1 cellular context compared by ENCODE assay signal in the genomic region with DNA sequence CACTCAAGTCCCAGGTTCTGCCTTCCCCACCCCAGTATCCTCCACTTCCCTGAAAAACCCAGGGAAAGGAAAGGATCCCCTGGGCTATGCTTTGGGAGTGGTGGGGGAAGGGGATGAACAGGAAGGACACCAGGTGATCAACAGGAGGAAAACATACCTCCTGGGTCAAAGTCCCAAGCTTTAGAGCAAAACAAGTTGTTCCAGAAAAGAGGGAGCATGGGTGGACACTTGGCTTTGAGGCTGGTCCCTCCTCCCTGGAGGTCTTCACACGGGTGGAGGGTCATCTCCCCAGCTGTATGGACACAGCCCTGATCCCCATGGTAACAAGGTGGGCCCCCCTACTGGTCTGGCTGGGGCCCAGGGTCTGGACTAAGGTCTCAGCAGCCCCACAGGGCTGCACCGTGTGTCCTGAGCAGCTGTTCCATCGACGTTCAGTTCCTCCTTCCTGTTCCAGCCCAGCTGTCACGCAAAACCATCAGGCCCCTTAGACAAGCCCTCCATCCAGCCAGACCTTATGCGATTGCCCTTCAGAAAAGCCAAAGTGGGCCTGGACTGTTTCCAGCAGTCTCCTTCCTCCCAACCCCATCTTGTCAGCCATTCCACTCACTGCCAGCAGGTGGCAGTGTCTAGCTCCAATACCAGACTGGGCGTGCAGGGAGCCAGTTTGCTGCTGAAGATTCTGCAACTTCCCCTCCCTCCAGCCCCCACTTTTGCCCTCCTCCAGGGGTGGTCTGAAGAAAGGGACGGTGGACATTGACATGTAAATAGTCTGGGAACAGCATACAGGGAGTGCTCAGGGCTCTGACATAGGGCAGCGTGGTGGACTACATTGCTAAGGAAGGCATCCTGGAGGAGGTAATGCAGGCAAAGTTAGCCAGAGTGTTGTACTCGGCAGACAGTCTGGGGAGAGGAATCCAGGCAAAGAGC.
A peak's percentile ranks its signal among the peaks of the same experiment; 100 is the strongest.
TF ChIP-seq lines count a peak whose summit lies in the region.

No MANE protein-coding gene starts in this region.

TF ChIP-seq in K562, 482 proteins besides CTCF, POLR2A, EP300 and RAD21 (continued from another document and continues in another):
- no peak for TF ChIP-seq RBM15 (IDR thresholded peaks at IDR 0.05; ENCODE audit: insufficient read depth, low read length)
- 0 out of 2 replicates have a peak, but pooled peaks have one; percentile 34 for TF ChIP-seq HCFC1 (IDR thresholded peaks at IDR 0.05; ENCODE audit: low read depth, low read length)
- peak; percentile 73; the same call in 1 of the 2 replicates for TF ChIP-seq FOXK1 (CRISPR knock-in tag; IDR thresholded peaks at IDR 0.05; ENCODE audit: borderline replicate concordance)
- no peak for TF ChIP-seq E2F8 (IDR thresholded peaks at IDR 0.05; ENCODE audit: low read depth, partially characterized antibody)
- TF ChIP-seq TEAD2 (tag; IDR thresholded peaks at IDR 0.05), result no peak
- TF ChIP-seq ZNF133 (CRISPR knock-in tag; IDR thresholded peaks at IDR 0.05), result no peak
- TF ChIP-seq YBX1 (IDR thresholded peaks at IDR 0.05), result no peak
- TF ChIP-seq CEBPZ (IDR thresholded peaks at IDR 0.05; ENCODE audit: borderline replicate concordance, low read depth, low read length), result no peak
- TF ChIP-seq ARID2 (IDR thresholded peaks at IDR 0.05), result peak; percentile 89
- TF ChIP-seq MAFG (tag; conservative IDR thresholded peaks at IDR 0.05), result no peak
- TF ChIP-seq PRDM10 (IDR thresholded peaks at IDR 0.05; ENCODE audit: partially characterized antibody), result peak; percentile 5
- TF ChIP-seq ESRRA (IDR thresholded peaks at IDR 0.05; ENCODE audit: borderline replicate concordance, low read depth), result 0 out of 2 replicates have a peak, but pooled peaks have one; percentile 24
- TF ChIP-seq ATF3 (IDR thresholded peaks at IDR 0.05), result no peak
- no peak for TF ChIP-seq ATF3 (CRISPR knock-in tag; conservative IDR thresholded peaks at IDR 0.05)
- no peak for TF ChIP-seq ZNF778 (CRISPR knock-in tag; IDR thresholded peaks at IDR 0.05)
- no peak for TF ChIP-seq NR4A1 (CRISPR knock-in tag; IDR thresholded peaks at IDR 0.05)
- TF ChIP-seq NR4A1 (tag; IDR thresholded peaks at IDR 0.05), result peak; percentile 60; the same call in 1 of the 2 replicates
- 0 out of 2 replicates have a peak, but pooled peaks have one; percentile 11 for TF ChIP-seq ETS1 (conservative IDR thresholded peaks at IDR 0.05; ENCODE audit: control insufficient read depth, low read depth, low read length)
- TF ChIP-seq MTA3 (IDR thresholded peaks at IDR 0.05; ENCODE audit: borderline replicate concordance), result peak; percentile 78; the same call in 1 of the 2 replicates
- TF ChIP-seq BRD9 (IDR thresholded peaks at IDR 0.05; ENCODE audit: low read depth, partially characterized antibody), result peak; percentile 87
- TF ChIP-seq ZC3H11A (IDR thresholded peaks at IDR 0.05; ENCODE audit: low read depth, low read length), result peak; percentile 72; the same call in 1 of the 2 replicates
- peak; percentile 49; the same call in 1 of the 2 replicates for TF ChIP-seq JUN (IDR thresholded peaks at IDR 0.05; ENCODE audit: borderline replicate concordance, low read depth, low read length)
- TF ChIP-seq JUN (CRISPR knock-in tag; IDR thresholded peaks at IDR 0.05; ENCODE audit: borderline replicate concordance), result no peak
- TF ChIP-seq ELK3 (CRISPR knock-in tag; IDR thresholded peaks at IDR 0.05), result no peak
- 0 out of 2 replicates have a peak, but pooled peaks have one; percentile 27 for TF ChIP-seq SP1 (CRISPR knock-in tag; IDR thresholded peaks at IDR 0.05)
- TF ChIP-seq, protein P1, sequence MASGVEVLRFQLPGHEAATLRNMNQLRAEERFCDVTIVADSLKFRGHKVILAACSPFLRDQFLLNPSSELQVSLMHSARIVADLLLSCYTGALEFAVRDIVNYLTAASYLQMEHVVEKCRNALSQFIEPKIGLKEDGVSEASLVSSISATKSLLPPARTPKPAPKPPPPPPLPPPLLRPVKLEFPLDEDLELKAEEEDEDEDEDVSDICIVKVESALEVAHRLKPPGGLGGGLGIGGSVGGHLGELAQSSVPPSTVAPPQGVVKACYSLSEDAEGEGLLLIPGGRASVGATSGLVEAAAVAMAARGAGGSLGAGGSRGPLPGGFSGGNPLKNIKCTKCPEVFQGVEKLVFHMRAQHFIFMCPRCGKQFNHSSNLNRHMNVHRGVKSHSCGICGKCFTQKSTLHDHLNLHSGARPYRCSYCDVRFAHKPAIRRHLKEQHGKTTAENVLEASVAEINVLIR (CRISPR knock-in tag; IDR thresholded peaks at IDR 0.05), result 0 out of 2 replicates have a peak, but pooled peaks have one; percentile 11
- peak; percentile 68; the same call in 1 of the 2 replicates for TF ChIP-seq LCOR (CRISPR knock-in tag; IDR thresholded peaks at IDR 0.05)
- peak; percentile 64; the same call in 1 of the 2 replicates for TF ChIP-seq NBN (IDR thresholded peaks at IDR 0.05; ENCODE audit: low read depth)
- peak; percentile 86; the same call in 1 of the 2 replicates for TF ChIP-seq CTBP1 (IDR thresholded peaks at IDR 0.05; ENCODE audit: borderline replicate concordance)
- no peak for TF ChIP-seq ZNF311 (CRISPR knock-in tag; IDR thresholded peaks at IDR 0.05)
- TF ChIP-seq FIP1L1 (IDR thresholded peaks at IDR 0.05; ENCODE audit: low read depth, low read length, poor library complexity, severe bottlenecking), result no peak
- TF ChIP-seq MAZ (CRISPR knock-in tag; conservative IDR thresholded peaks at IDR 0.05 in 1 of 2, IDR thresholded peaks at IDR 0.05 in 1 of 2), result peak; percentile 72 to 85
- peak; percentile 47 for TF ChIP-seq ZFP36 (IDR thresholded peaks at IDR 0.05; ENCODE audit: low read depth, low read length, partially characterized antibody)
- TF ChIP-seq VEZF1 (CRISPR knock-in tag; IDR thresholded peaks at IDR 0.05), result peak; percentile 69
- peak; percentile 65 for TF ChIP-seq CREM (IDR thresholded peaks at IDR 0.05; ENCODE audit: low read depth)
- TF ChIP-seq HOXB6 (CRISPR knock-in tag; IDR thresholded peaks at IDR 0.05; ENCODE audit: borderline replicate concordance), result no peak
- TF ChIP-seq EWSR1 (IDR thresholded peaks at IDR 0.05; ENCODE audit: borderline replicate concordance, low read depth, partially characterized antibody), result no peak
- peak; percentile 59; the same call in 1 of the 2 replicates for TF ChIP-seq SMARCA4 (IDR thresholded peaks at IDR 0.05)
- TF ChIP-seq ZNF239 (CRISPR knock-in tag; IDR thresholded peaks at IDR 0.05), result peak; percentile 36; the same call in 1 of the 2 replicates
